Comparison of ENCODE assay signal across 1 cellular context in genomic region chr10:49154641-49155040, GRCh38.
TF ChIP-seq lines count a peak whose summit lies in the region.

No MANE protein-coding gene starts in this region.

TF ChIP-seq in GM12878, 131 proteins besides CTCF, POLR2A, EP300 and RAD21 (continued from another document):
- TF ChIP-seq MEF2B (IDR thresholded peaks at IDR 0.05; ENCODE audit: partially characterized antibody, poor library complexity, severe bottlenecking) (no peak), HDGF (IDR thresholded peaks at IDR 0.05) (no peak), SIX5 (IDR thresholded peaks at IDR 0.05; ENCODE audit: low read depth, low read length, severe bottlenecking) (no peak), RFX5 (IDR thresholded peaks at IDR 0.05; ENCODE audit: low read depth, low read length) (no peak), ZSCAN29 (IDR thresholded peaks at IDR 0.05) (no peak)
TF ChIP-seq in GM12878: peak in this region for 0.
